ENCODE assay signal across 23 cellular contexts in genomic region chr7:79512269-79512668, GRCh38. TPM values are rescaled to one million over a fixed set of nuclear protein-coding genes. Genes with fewer than 3 reads are reported as not detected.
DNase-seq lines count a peak whose midpoint lies in the region; ATAC-seq and TF ChIP-seq lines count a peak whose summit lies in the region.
"Had no signal": no experiment of that assay in that cellular context is flagged by ENCODE, and none has a peak within 500 bp of the region (broad histone marks: within the 10 kb centered on the region; RNA-seq: fewer than 3 reads in every experiment).

No MANE protein-coding gene starts in this region.

- no peaks in the 10 kb centered on the region for H3K79me2 ChIP-seq in PC-3 (ENCODE audit: low read length)

- no peak overlapping the region for H2AFZ ChIP-seq in PC-3 (ENCODE audit: low read length)

- TF ChIP-seq CTCF in Caco-2 (IDR thresholded peaks at IDR 0.05; ENCODE audit: insufficient read depth in 1 of 2, low read depth in 1 of 2, low read length in 1 of 2, severe bottlenecking in 1 of 2, unreplicated experiment in 1 of 2) = no peak
- TF ChIP-seq CTCF in PC-3 (conservative IDR thresholded peaks at IDR 0.05; ENCODE audit: low read depth, low read length) = no peak
- no peak for TF ChIP-seq CTCF in epithelial cell of esophagus (IDR thresholded peaks at IDR 0.05; ENCODE audit: insufficient read depth, low read depth, low read length, missing control alignments)

- BruUV-seq in Caco-2 (replicated peaks; lab: Mats Ljungman, UMichigan) = no TSS peak
- no TSS peak for BruUV-seq in PC-3 (replicated peaks; lab: Mats Ljungman, UMichigan)

- no peak overlapping the region for H3K9ac ChIP-seq in PC-3 (ENCODE audit: low read length)

- H3F3A ChIP-seq in PC-3 (ENCODE audit: low read length, unreplicated experiment) = no peaks in the 10 kb centered on the region

- no peak overlapping the region for H3K27ac ChIP-seq in PC-3 (ENCODE audit: low read length)
- H3K27ac ChIP-seq: 22Rv1, C4-2B, Peyer's patch had no signal

- H3K4me3 ChIP-seq in Caco-2 (ENCODE audit: low read depth, low read length) = no peak overlapping the region
- no peak overlapping the region for H3K4me3 ChIP-seq in PC-3 (ENCODE audit: low read length)
- no peak overlapping the region for H3K4me3 ChIP-seq in epithelial cell of esophagus (ENCODE audit: low read length)
- H3K4me3 ChIP-seq: Peyer's patch had no signal

- peaks cover 46% of the 10 kb centered on the region for H3K4me1 Mint-ChIP-seq in Caco-2 (ENCODE audit: low read depth, unreplicated experiment)
- H3K4me1 Mint-ChIP-seq: B cell had no signal

- H3K9me2 ChIP-seq in PC-3 (replicated peaks; ENCODE audit: low read length) = no peaks in the 10 kb centered on the region

- no peak for DNase-seq in Caco-2
- peak; percentile 8 for DNase-seq in PC-3
- DNase-seq in epithelial cell of esophagus (ENCODE audit: low read depth) = peak; percentile 24
- DNase-seq in iris pigment epithelial cell (ENCODE audit: low read depth) = peak; percentile 44
- no peak for DNase-seq in NCI-H524 treated with DMSO at 0.1 percent for 48 hours (lab: John Stamatoyannopoulos, UW)
- DNase-seq in kidney glomerular epithelial cell (lab: John Stamatoyannopoulos, UW) = no peak
- DNase-seq in mucosa of gallbladder (ENCODE audit: low spot score) = no peak
- DNase-seq: CD8-positive, alpha-beta T cell; DMS 273 treated with DMSO at 0.1 percent for 48 hours; DMS79; H9; KBM-7; MV-4-11; NCI-H1105; NCI-H1436 treated with DMSO at 0.1 percent for 48 hours; NCI-H187 treated with DMSO at 0.1 percent for 48 hours; NCI-H2171 treated with DMSO at 0.1 percent for 48 hours; NCI-H526; Peyer's patch; SHP77 treated with DMSO at 0.1 percent for 48 hours had no signal

- H3K27ac Mint-ChIP-seq in Caco-2 (ENCODE audit: unreplicated experiment) = peak overlapping the region; percentile 28
- H3K27ac Mint-ChIP-seq: B cell; CD8-positive, alpha-beta T cell had no signal

- H3K9me3 ChIP-seq in Caco-2 (no peaks in the 10 kb centered on the region), PC-3 (ENCODE audit: low read length) (no peaks in the 10 kb centered on the region)
- H3K9me3 ChIP-seq: Peyer's patch had no signal

- H3K36me3 ChIP-seq in Caco-2 (ENCODE audit: control insufficient read depth, insufficient read depth, low read length) (no peaks in the 10 kb centered on the region; the same call in 1 of the 2 replicates), PC-3 (ENCODE audit: low read depth, low read length) (no peaks in the 10 kb centered on the region)
- H3K36me3 ChIP-seq: Peyer's patch had no signal

- CTCF ChIA-PET in Caco-2 (lab: Charles Lee) (interaction anchor here (0.6 kb wide), 1 partner anchor 18 kb away, joined by 3 read pairs; no protein-coding TSS in a partner anchor), PC-3 (lab: Charles Lee) (no interaction called here)

- no peak for ATAC-seq in PC-3
- ATAC-seq: CD8-positive, alpha-beta T cell had no signal

- H3K4me2 ChIP-seq in PC-3 (ENCODE audit: low read length) = no peak overlapping the region

- no peak overlapping the region for H3K4me3 Mint-ChIP-seq in Caco-2 (ENCODE audit: unreplicated experiment)
- H3K4me3 Mint-ChIP-seq: B cell; CD8-positive, alpha-beta T cell; H9 had no signal

- H3K9me3 Mint-ChIP-seq in Caco-2 (ENCODE audit: unreplicated experiment) = peaks cover 40% of the 10 kb centered on the region
- H3K9me3 Mint-ChIP-seq: H9 had no signal

- intact Hi-C loops in Caco-2 (cut with micrococcal nuclease; ENCODE audit: unreplicated experiment) (no loop called here), PC-3 (cut with micrococcal nuclease) (no loop called here)

- H3K27me3 ChIP-seq in Caco-2 (replicated peaks; ENCODE audit: control insufficient read depth, insufficient read depth, low read length) (no peaks in the 10 kb centered on the region), PC-3 (ENCODE audit: low read length) (no peaks in the 10 kb centered on the region)
- H3K27me3 ChIP-seq: Peyer's patch had no signal

- POLR2A ChIA-PET in Caco-2 (lab: Charles Lee) = no interaction called here
- POLR2A ChIA-PET in PC-3 (lab: Charles Lee; ENCODE audit: unreplicated experiment) = no interaction called here

- H4K20me1 ChIP-seq in PC-3 (ENCODE audit: low read length) = no peaks in the 10 kb centered on the region

- H3K4me1 ChIP-seq in Caco-2 = peaks cover 27% of the 10 kb centered on the region
- H3K4me1 ChIP-seq in PC-3 (ENCODE audit: insufficient read depth, low read length) = no peaks in the 10 kb centered on the region
- H3K4me1 ChIP-seq: Peyer's patch had no signal

- no peaks in the 10 kb centered on the region for H3K36me3 Mint-ChIP-seq in Caco-2 (ENCODE audit: insufficient read depth, unreplicated experiment)
- H3K36me3 Mint-ChIP-seq: CD8-positive, alpha-beta T cell had no signal

- no peaks in the 10 kb centered on the region for H3K27me3 Mint-ChIP-seq in Caco-2 (ENCODE audit: insufficient read depth, unreplicated experiment)
- H3K27me3 Mint-ChIP-seq: B cell had no signal

RNA-seq across cellular contexts. Expression of gene MAGI2, which starts 58.8 kb away (rescaled TPM):
- total RNA-seq in Caco-2 (2022) (0.19 and 0.25 TPM in 2 replicates), PC-3 (2014; rRNA removed) (0.06 TPM in 1 of 2 replicates, not detected in the other), mucosa of gallbladder (10.6 TPM)

Comparison
In these comparisons a context has a peak if more than half of its experiments do, and no peak if none do; other contexts are left out.
1. DNase-seq: peak in PC-3 (single experiment), epithelial cell of esophagus (single experiment) and iris pigment epithelial cell (single experiment); none in Caco-2 (0 of 2), NCI-H524 treated with DMSO at 0.1 percent for 48 hours (single experiment), kidney glomerular epithelial cell (single experiment) and mucosa of gallbladder (single experiment).